21 cellular contexts compared by ENCODE assay signal in the genomic region with DNA sequence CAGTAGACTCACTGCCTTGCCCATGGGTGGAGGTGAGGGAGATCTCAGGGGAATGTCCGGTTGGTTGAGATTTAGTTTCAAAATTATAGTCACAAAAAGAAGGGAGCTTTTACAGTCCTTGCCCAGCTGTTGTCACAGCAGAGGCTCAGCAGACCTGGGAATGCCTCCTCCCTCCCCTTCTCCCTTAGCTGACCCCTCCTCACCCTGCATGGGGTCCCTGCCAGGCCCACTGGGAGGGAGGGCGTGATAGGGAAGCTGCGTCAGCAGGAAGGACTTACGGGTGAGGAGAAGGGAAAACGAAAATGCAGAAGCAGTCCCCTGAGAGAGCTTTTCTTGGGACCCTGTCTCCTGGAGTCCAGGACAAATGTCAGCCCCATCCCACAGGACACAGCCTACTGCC. TPM values are rescaled to one million over a fixed set of nuclear protein-coding genes. Genes with fewer than 3 reads are reported as not detected.
"Had no signal": no experiment of that assay in that cellular context is flagged by ENCODE, and none has a peak within 500 bp of the region (broad histone marks: within the 10 kb centered on the region; RNA-seq: fewer than 3 reads in every experiment).

No MANE protein-coding gene starts in this region.

- H3K36me3 Mint-ChIP-seq: naive thymus-derived CD8-positive, alpha-beta T cell; stimulated activated naive B cell treated with anti-CD40 and anti-IgM and Interleukin-4, amounts not matched to agents 10 μg/mL and 1 μg/mL and 100 μg/mL, for 72 hours had no signal

- H3K9me3 ChIP-seq: colonic mucosa, heart left ventricle, mucosa of descending colon, psoas muscle, sigmoid colon, testis, transverse colon had no signal

- H3K4me3 Mint-ChIP-seq: naive thymus-derived CD8-positive, alpha-beta T cell; stimulated activated naive B cell treated with anti-CD40 and anti-IgM and Interleukin-4, amounts not matched to agents 10 μg/mL and 1 μg/mL and 100 μg/mL, for 72 hours; stimulated activated naive CD8-positive, alpha-beta T cell treated with anti-CD3 and anti-CD28 coated beads, Interleukin-15, amount 100 ng/mL, for 72 hours had no signal

- H3K27ac ChIP-seq: colonic mucosa, psoas muscle, sigmoid colon, skin epidermis, testis, transverse colon had no signal

- H3K4me3 ChIP-seq: colonic mucosa, heart left ventricle, mucosa of descending colon, psoas muscle, sigmoid colon, skin epidermis, testis, transverse colon had no signal

- H3K27me3 ChIP-seq: colonic mucosa, heart left ventricle, sigmoid colon, testis, transverse colon had no signal

- H3K27me3 Mint-ChIP-seq: stimulated activated naive CD8-positive, alpha-beta T cell treated with anti-CD3 and anti-CD28 coated beads, Interleukin-15, amount 100 ng/mL, for 72 hours had no signal

- H3K9me3 Mint-ChIP-seq: naive thymus-derived CD8-positive, alpha-beta T cell; stimulated activated naive CD8-positive, alpha-beta T cell treated with anti-CD3 and anti-CD28 coated beads, Interleukin-15, amount 100 ng/mL, for 72 hours had no signal

- DNase-seq: caudate nucleus; colonic mucosa; dermis blood vessel endothelial cell; effector CD4-positive, alpha-beta T cell; foreskin melanocyte; heart left ventricle; hippocampal formation; islet precursor cell; mammary epithelial cell; mucosa of descending colon; naive thymus-derived CD8-positive, alpha-beta T cell; psoas muscle; retina; sigmoid colon; stimulated activated CD4-positive, alpha-beta T cell treated with anti-CD3 and anti-CD28 coated beads, Interleukin-2, amount 100 ng/mL, for 24 hours; stimulated activated CD4-positive, alpha-beta T cell treated with anti-CD3 and anti-CD28 coated beads, Interleukin-4, amount 100 ng/mL, for 4 hours; stimulated activated naive B cell treated with anti-CD40 and anti-IgM and Interleukin-4, amounts not matched to agents 10 μg/mL and 1 μg/mL and 100 μg/mL, for 72 hours; stimulated activated naive CD8-positive, alpha-beta T cell treated with anti-CD3 and anti-CD28 coated beads, Interleukin-15, amount 100 ng/mL, for 72 hours; testis; transverse colon had no signal

- H3K36me3 ChIP-seq: colonic mucosa, sigmoid colon, transverse colon had no signal

- H3K27ac Mint-ChIP-seq: stimulated activated naive B cell treated with anti-CD40 and anti-IgM and Interleukin-4, amounts not matched to agents 10 μg/mL and 1 μg/mL and 100 μg/mL, for 72 hours; stimulated activated naive CD8-positive, alpha-beta T cell treated with anti-CD3 and anti-CD28 coated beads, Interleukin-15, amount 100 ng/mL, for 72 hours had no signal

- ATAC-seq: mucosa of descending colon; naive thymus-derived CD8-positive, alpha-beta T cell; psoas muscle; stimulated activated naive B cell treated with anti-CD40 and anti-IgM and Interleukin-4, amounts not matched to agents 10 μg/mL and 1 μg/mL and 100 μg/mL, for 72 hours; stimulated activated naive CD8-positive, alpha-beta T cell treated with anti-CD3 and anti-CD28 coated beads, Interleukin-15, amount 100 ng/mL, for 72 hours had no signal

- H3K4me1 ChIP-seq: colonic mucosa, psoas muscle, sigmoid colon, testis, transverse colon had no signal

RNA-seq across cellular contexts. Expression of a gene that starts 18.9 kb away (rescaled TPM):
- total RNA-seq: mammary epithelial cell had no signal
- polyA plus RNA-seq: naive thymus-derived CD8-positive, alpha-beta T cell had no signal
